In genomic region chr4:128060620-128061565, GRCh38 we compare ENCODE assay signal across 1 cellular context.
A peak's percentile ranks its signal among the peaks of the same experiment; 100 is the strongest.
TF ChIP-seq lines count a peak whose summit lies in the region.

TSS of gene LARP1B (plus strand) at chr4:128061312. CDS start at chr4:128074952, 13,640 bp downstream.

TF ChIP-seq in GM12878, 131 proteins besides CTCF, POLR2A, EP300 and RAD21 (continued from another document and continues in another):
- TF ChIP-seq ZBTB11 (CRISPR knock-in tag; IDR thresholded peaks at IDR 0.05) = no peak
- no peak for TF ChIP-seq ATF2 (IDR thresholded peaks at IDR 0.05; ENCODE audit: low read length)
- no peak; the same call in 1 of the 2 replicates for TF ChIP-seq CBFB (IDR thresholded peaks at IDR 0.05; ENCODE audit: low read depth)
- TF ChIP-seq KAT2A (conservative IDR thresholded peaks at IDR 0.05; ENCODE audit: control insufficient read depth, low read depth, low read length) = no peak
- TF ChIP-seq E2F8 (IDR thresholded peaks at IDR 0.05; ENCODE audit: low read depth, partially characterized antibody) = no peak
- TF ChIP-seq REST (IDR thresholded peaks at IDR 0.05; ENCODE audit: low read depth, low read length) = no peak
- TF ChIP-seq RUNX3 (IDR thresholded peaks at IDR 0.05; ENCODE audit: low read length) = peak; percentile 1; the same call in 1 of the 2 replicates
- no peak for TF ChIP-seq MTA2 (IDR thresholded peaks at IDR 0.05; ENCODE audit: low read depth)
- peak; percentile 5 to 71; a peak in 2 of 4 replicates for TF ChIP-seq BHLHE40 (IDR thresholded peaks at IDR 0.05; ENCODE audit: borderline replicate concordance in 1 of 2, low read depth in 2 of 2, low read length in 1 of 2)
- no peak for TF ChIP-seq FOS (IDR thresholded peaks at IDR 0.05; ENCODE audit: borderline replicate concordance, extremely low read depth, insufficient read length)
- TF ChIP-seq NBN (IDR thresholded peaks at IDR 0.05) = no peak
- no peak for TF ChIP-seq ZNF274 (IDR thresholded peaks at IDR 0.05; ENCODE audit: insufficient read depth, insufficient read length)
- TF ChIP-seq HSF1 (IDR thresholded peaks at IDR 0.05; ENCODE audit: low read depth, low read length) = no peak
- no peak for TF ChIP-seq USF1 (IDR thresholded peaks at IDR 0.05; ENCODE audit: borderline replicate concordance, extremely low read length, insufficient read depth, low read depth, low read length)
- no peak for TF ChIP-seq ZBTB4 (CRISPR knock-in tag; IDR thresholded peaks at IDR 0.05)
- TF ChIP-seq ZBTB40 (IDR thresholded peaks at IDR 0.05; ENCODE audit: borderline replicate concordance) = no peak
- TF ChIP-seq CEBPZ (IDR thresholded peaks at IDR 0.05; ENCODE audit: low read depth, low read length) = no peak
- TF ChIP-seq SP1 (IDR thresholded peaks at IDR 0.05; ENCODE audit: low read depth, low read length) = no peak
- no peak for TF ChIP-seq FOXM1 (IDR thresholded peaks at IDR 0.05; ENCODE audit: low read depth, low read length)
- TF ChIP-seq SMC3 (IDR thresholded peaks at IDR 0.05; ENCODE audit: borderline replicate concordance, low read length) = no peak
- no peak for TF ChIP-seq SRF (IDR thresholded peaks at IDR 0.05; ENCODE audit: low read depth in 2 of 2, low read length in 2 of 2)
- peak; percentile 87 for TF ChIP-seq DPF2 (IDR thresholded peaks at IDR 0.05)
- TF ChIP-seq TARDBP (IDR thresholded peaks at IDR 0.05; ENCODE audit: borderline replicate concordance) = no peak
- no peak for TF ChIP-seq SIX5 (IDR thresholded peaks at IDR 0.05; ENCODE audit: low read depth, low read length, severe bottlenecking)
- TF ChIP-seq CREM (IDR thresholded peaks at IDR 0.05; ENCODE audit: low read depth) = peak; percentile 62; the same call in 1 of the 2 replicates
- peak; percentile 62 for TF ChIP-seq KLF5 (IDR thresholded peaks at IDR 0.05; ENCODE audit: partially characterized antibody)
